Comparison of ENCODE assay signal across 16 cellular contexts in the genomic region with DNA sequence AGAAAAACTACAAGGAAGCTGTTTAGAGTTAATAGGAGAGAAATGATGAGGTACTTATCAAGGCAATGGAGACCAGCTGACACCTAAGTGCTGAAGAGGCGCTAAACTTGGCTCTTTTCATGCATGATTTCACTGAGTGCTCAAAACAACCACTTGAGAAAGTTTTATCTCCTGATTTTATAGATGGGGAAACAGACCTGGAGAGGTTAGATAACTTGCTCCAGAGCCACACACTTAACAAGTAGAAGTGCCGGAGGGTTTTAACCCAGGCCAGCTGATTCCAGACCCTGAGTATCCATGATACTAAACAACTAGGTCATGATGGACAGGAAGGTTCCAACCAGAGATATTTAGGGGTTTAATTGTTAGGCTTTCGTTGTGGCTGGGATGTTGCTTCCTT. TPM values are rescaled to one million over a fixed set of nuclear protein-coding genes. Genes with fewer than 3 reads are reported as not detected.
A peak's percentile ranks its signal among the peaks of the same experiment; 100 is the strongest.
DNase-seq lines count a peak whose midpoint lies in the region; ATAC-seq and TF ChIP-seq lines count a peak whose summit lies in the region.
"Had no signal": no experiment of that assay in that cellular context is flagged by ENCODE, and none has a peak within 500 bp of the region (broad histone marks: within the 10 kb centered on the region; RNA-seq: fewer than 3 reads in every experiment).

No MANE protein-coding gene starts in this region.

- H3K27ac ChIP-seq in BLaER1 treated with 17β-estradiol and CSF1 and Interleukin-3, amounts not matched to agents 10 nM and 100 nM, result peak overlapping the region in 4 of 11 experiments; percentile 22 to 72 (median 46); a peak in 4 of 22 replicates
- no peak overlapping the region for H3K27ac ChIP-seq in adrenal gland
- H3K27ac ChIP-seq: RWPE1 had no signal

- no peak for ATAC-seq in activated CD4-positive, CD25-positive, alpha-beta regulatory T cell treated with anti-CD3 and anti-CD28 coated beads, Interleukin-2, amount 50 U/mL, for 24 hours
- ATAC-seq: CD8-positive, alpha-beta T cell had no signal

- peaks cover 0 to 11% (median 0%) of the 10 kb centered on the region in 11 experiments; a peak in 2 of 22 replicates for H3K9me3 ChIP-seq in BLaER1 treated with 17β-estradiol and CSF1 and Interleukin-3, amounts not matched to agents 10 nM and 100 nM (replicated peaks in 1 of 11)
- H3K9me3 ChIP-seq in adrenal gland (replicated peaks in 1 of 3), result no peaks in the 10 kb centered on the region
- H3K9me3 ChIP-seq: BE2C had no signal

- H3K27me3 ChIP-seq in BLaER1 treated with 17β-estradiol and CSF1 and Interleukin-3, amounts not matched to agents 10 nM and 100 nM, result no peaks in the 10 kb centered on the region
- H3K27me3 ChIP-seq in adrenal gland, result no peaks in the 10 kb centered on the region
- H3K27me3 ChIP-seq: BE2C had no signal

- TF ChIP-seq CTCF in adrenal gland (IDR thresholded peaks at IDR 0.05), result no peak

- H3K4me2 ChIP-seq in BLaER1 treated with 17β-estradiol and CSF1 and Interleukin-3, amounts not matched to agents 10 nM and 100 nM, result peak overlapping the region in 9 of 11 experiments; percentile 9 to 46 (median 29); a peak in 10 of 22 replicates

- H3K4me3 ChIP-seq in BLaER1 treated with 17β-estradiol and CSF1 and Interleukin-3, amounts not matched to agents 10 nM and 100 nM, result no peak overlapping the region
- no peak overlapping the region for H3K4me3 ChIP-seq in adrenal gland

- H3K36me3 ChIP-seq in BLaER1 treated with 17β-estradiol and CSF1 and Interleukin-3, amounts not matched to agents 10 nM and 100 nM, result no peaks in the 10 kb centered on the region
- H3K36me3 ChIP-seq in adrenal gland (replicated peaks in 1 of 2), result no peaks in the 10 kb centered on the region
- H3K36me3 ChIP-seq: BE2C had no signal

- TF ChIP-seq POLR2A in adrenal gland (IDR thresholded peaks at IDR 0.05), result no peak

- 85 to 89% (median 87%) methylated on average over 3 of the region's 3 CpGs for WGBS in adrenal gland, 4 donors

- peaks cover 18 to 36% (median 22%) of the 10 kb centered on the region in 10 experiments for H3K4me1 ChIP-seq in BLaER1 treated with 17β-estradiol and CSF1 and Interleukin-3, amounts not matched to agents 10 nM and 100 nM
- H3K4me1 ChIP-seq in adrenal gland (replicated peaks in 1 of 2), result no peaks in the 10 kb centered on the region
- H3K4me1 ChIP-seq: BE2C had no signal

- H4K20me1 ChIP-seq in BLaER1 treated with 17β-estradiol and CSF1 and Interleukin-3, amounts not matched to agents 10 nM and 100 nM, result no peaks in the 10 kb centered on the region

- no peak overlapping the region for H3K9ac ChIP-seq in BLaER1 treated with 17β-estradiol and CSF1 and Interleukin-3, amounts not matched to agents 10 nM and 100 nM

- intact Hi-C loops in adrenal gland (cut with DNase I), result no loop called here

- DNase-seq in DMS53 (lab: John Stamatoyannopoulos, UW) (peak; percentile 94), NCI-H187 (lab: John Stamatoyannopoulos, UW) (peak; percentile 64), NCI-H510A treated with DMSO at 0.1 percent for 48 hours (lab: John Stamatoyannopoulos, UW) (peak; percentile 96), D341Med (ENCODE audit: low spot score) (no peak), adrenal gland (no peak)
- DNase-seq: BE2C; CD8-positive, alpha-beta T cell; EL; H7; NCI-H146; NCI-H526 had no signal

RNA-seq across cellular contexts. Expression of gene UBE2U, which starts 25.9 kb away (rescaled TPM):
- total RNA-seq in adrenal gland, result not detected
- not detected for polyA plus RNA-seq in adrenal gland
- total RNA-seq: CD8-positive, alpha-beta T cell; H7; SK-MEL-5 had no signal
- polyA plus RNA-seq: AG04450 had no signal

Comparison
In these comparisons a context has a peak if more than half of its experiments do, and no peak if none do; other contexts are left out.
1. DNase-seq: peak in DMS53 (single experiment), NCI-H187 (2 of 2) and NCI-H510A treated with DMSO at 0.1 percent for 48 hours (single experiment); none in D341Med (single experiment) and adrenal gland (0 of 7).